In genomic region chr16:56632160-56632847, GRCh38 we compare ENCODE assay signal across 1 cellular context.
TF ChIP-seq lines count a peak whose summit lies in the region.

TSS of gene MT1M (plus strand) at chr16:56632659. CDS start at chr16:56632732, 73 bp downstream.

TF ChIP-seq in HepG2, 621 proteins besides CTCF, POLR2A, EP300 and RAD21 (continued from another document and continues in another):
- TF ChIP-seq, protein P1, sequence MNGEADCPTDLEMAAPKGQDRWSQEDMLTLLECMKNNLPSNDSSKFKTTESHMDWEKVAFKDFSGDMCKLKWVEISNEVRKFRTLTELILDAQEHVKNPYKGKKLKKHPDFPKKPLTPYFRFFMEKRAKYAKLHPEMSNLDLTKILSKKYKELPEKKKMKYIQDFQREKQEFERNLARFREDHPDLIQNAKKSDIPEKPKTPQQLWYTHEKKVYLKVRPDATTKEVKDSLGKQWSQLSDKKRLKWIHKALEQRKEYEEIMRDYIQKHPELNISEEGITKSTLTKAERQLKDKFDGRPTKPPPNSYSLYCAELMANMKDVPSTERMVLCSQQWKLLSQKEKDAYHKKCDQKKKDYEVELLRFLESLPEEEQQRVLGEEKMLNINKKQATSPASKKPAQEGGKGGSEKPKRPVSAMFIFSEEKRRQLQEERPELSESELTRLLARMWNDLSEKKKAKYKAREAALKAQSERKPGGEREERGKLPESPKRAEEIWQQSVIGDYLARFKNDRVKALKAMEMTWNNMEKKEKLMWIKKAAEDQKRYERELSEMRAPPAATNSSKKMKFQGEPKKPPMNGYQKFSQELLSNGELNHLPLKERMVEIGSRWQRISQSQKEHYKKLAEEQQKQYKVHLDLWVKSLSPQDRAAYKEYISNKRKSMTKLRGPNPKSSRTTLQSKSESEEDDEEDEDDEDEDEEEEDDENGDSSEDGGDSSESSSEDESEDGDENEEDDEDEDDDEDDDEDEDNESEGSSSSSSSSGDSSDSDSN (CRISPR knock-in tag; IDR thresholded peaks at IDR 0.05) = peak; percentile 24; the same call in 1 of the 2 replicates
- TF ChIP-seq, protein P2, sequence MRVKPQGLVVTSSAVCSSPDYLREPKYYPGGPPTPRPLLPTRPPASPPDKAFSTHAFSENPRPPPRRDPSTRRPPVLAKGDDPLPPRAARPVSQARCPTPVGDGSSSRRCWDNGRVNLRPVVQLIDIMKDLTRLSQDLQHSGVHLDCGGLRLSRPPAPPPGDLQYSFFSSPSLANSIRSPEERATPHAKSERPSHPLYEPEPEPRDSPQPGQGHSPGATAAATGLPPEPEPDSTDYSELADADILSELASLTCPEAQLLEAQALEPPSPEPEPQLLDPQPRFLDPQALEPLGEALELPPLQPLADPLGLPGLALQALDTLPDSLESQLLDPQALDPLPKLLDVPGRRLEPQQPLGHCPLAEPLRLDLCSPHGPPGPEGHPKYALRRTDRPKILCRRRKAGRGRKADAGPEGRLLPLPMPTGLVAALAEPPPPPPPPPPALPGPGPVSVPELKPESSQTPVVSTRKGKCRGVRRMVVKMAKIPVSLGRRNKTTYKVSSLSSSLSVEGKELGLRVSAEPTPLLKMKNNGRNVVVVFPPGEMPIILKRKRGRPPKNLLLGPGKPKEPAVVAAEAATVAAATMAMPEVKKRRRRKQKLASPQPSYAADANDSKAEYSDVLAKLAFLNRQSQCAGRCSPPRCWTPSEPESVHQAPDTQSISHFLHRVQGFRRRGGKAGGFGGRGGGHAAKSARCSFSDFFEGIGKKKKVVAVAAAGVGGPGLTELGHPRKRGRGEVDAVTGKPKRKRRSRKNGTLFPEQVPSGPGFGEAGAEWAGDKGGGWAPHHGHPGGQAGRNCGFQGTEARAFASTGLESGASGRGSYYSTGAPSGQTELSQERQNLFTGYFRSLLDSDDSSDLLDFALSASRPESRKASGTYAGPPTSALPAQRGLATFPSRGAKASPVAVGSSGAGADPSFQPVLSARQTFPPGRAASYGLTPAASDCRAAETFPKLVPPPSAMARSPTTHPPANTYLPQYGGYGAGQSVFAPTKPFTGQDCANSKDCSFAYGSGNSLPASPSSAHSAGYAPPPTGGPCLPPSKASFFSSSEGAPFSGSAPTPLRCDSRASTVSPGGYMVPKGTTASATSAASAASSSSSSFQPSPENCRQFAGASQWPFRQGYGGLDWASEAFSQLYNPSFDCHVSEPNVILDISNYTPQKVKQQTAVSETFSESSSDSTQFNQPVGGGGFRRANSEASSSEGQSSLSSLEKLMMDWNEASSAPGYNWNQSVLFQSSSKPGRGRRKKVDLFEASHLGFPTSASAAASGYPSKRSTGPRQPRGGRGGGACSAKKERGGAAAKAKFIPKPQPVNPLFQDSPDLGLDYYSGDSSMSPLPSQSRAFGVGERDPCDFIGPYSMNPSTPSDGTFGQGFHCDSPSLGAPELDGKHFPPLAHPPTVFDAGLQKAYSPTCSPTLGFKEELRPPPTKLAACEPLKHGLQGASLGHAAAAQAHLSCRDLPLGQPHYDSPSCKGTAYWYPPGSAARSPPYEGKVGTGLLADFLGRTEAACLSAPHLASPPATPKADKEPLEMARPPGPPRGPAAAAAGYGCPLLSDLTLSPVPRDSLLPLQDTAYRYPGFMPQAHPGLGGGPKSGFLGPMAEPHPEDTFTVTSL (CRISPR knock-in tag; IDR thresholded peaks at IDR 0.05; ENCODE audit: borderline replicate concordance) = no peak
- TF ChIP-seq ZNF549 (CRISPR knock-in tag; IDR thresholded peaks at IDR 0.05) (no peak), MEIS2 (CRISPR knock-in tag; IDR thresholded peaks at IDR 0.05) (0 out of 2 replicates have a peak, but pooled peaks have one; percentile 3), MLLT10 (CRISPR knock-in tag; IDR thresholded peaks at IDR 0.05) (no peak), ZFX (CRISPR knock-in tag; IDR thresholded peaks at IDR 0.05; ENCODE audit: low read depth) (peak; percentile 40; the same call in 1 of the 2 replicates), ZBTB38 (CRISPR knock-in tag; IDR thresholded peaks at IDR 0.05) (peak; percentile 55; the same call in 1 of the 2 replicates), MATR3 (CRISPR knock-in tag; IDR thresholded peaks at IDR 0.05) (no peak), SIX1 (CRISPR knock-in tag; IDR thresholded peaks at IDR 0.05; ENCODE audit: borderline replicate concordance) (no peak), MIER2 (CRISPR knock-in tag; IDR thresholded peaks at IDR 0.05) (no peak), ZNF737 (CRISPR knock-in tag; IDR thresholded peaks at IDR 0.05; ENCODE audit: borderline replicate concordance) (no peak), ZNF768 (CRISPR knock-in tag; IDR thresholded peaks at IDR 0.05) (0 out of 2 replicates have a peak, but pooled peaks have one; percentile 66), CHCHD3 (CRISPR knock-in tag; IDR thresholded peaks at IDR 0.05) (no peak), KMT2A (CRISPR knock-in tag; IDR thresholded peaks at IDR 0.05) (0 out of 2 replicates have a peak, but pooled peaks have one; percentile 41), ZNF563 (CRISPR knock-in tag; IDR thresholded peaks at IDR 0.05) (peak; percentile 46; the same call in 1 of the 2 replicates), ZNF33B (CRISPR knock-in tag; IDR thresholded peaks at IDR 0.05) (no peak), ZNF430 (CRISPR knock-in tag; IDR thresholded peaks at IDR 0.05) (no peak), RBM39 (IDR thresholded peaks at IDR 0.05; ENCODE audit: low read depth, low read length, poor library complexity, severe bottlenecking) (no peak), ZNF614 (CRISPR knock-in tag; IDR thresholded peaks at IDR 0.05; ENCODE audit: borderline replicate concordance) (no peak; the same call in 1 of the 2 replicates), TCF7 (IDR thresholded peaks at IDR 0.05; ENCODE audit: low read depth) (no peak), ZMYM4 (CRISPR knock-in tag; IDR thresholded peaks at IDR 0.05) (no peak), ZFP91 (CRISPR knock-in tag; IDR thresholded peaks at IDR 0.05; ENCODE audit: borderline replicate concordance) (no peak; the same call in 1 of the 2 replicates), ZNF331 (CRISPR knock-in tag; IDR thresholded peaks at IDR 0.05) (no peak), SPEN (CRISPR knock-in tag; IDR thresholded peaks at IDR 0.05; ENCODE audit: low read depth) (0 out of 2 replicates have a peak, but pooled peaks have one; percentile 26), ZNF292 (CRISPR knock-in tag; IDR thresholded peaks at IDR 0.05; ENCODE audit: borderline replicate concordance, low read depth) (0 out of 2 replicates have a peak, but pooled peaks have one; percentile 27), RCOR2 (CRISPR knock-in tag; IDR thresholded peaks at IDR 0.05) (no peak), MTF1 (CRISPR knock-in tag; IDR thresholded peaks at IDR 0.05) (peak; percentile 76; the same call in 1 of the 2 replicates), MIXL1 (CRISPR knock-in tag; IDR thresholded peaks at IDR 0.05) (no peak), ZNF720 (CRISPR knock-in tag; IDR thresholded peaks at IDR 0.05) (no peak), PBX2 (CRISPR knock-in tag; IDR thresholded peaks at IDR 0.05) (no peak), GLMP (CRISPR knock-in tag; IDR thresholded peaks at IDR 0.05; ENCODE audit: borderline replicate concordance) (no peak), ZNF83 (CRISPR knock-in tag; IDR thresholded peaks at IDR 0.05; ENCODE audit: borderline replicate concordance) (no peak), ERF (CRISPR knock-in tag; IDR thresholded peaks at IDR 0.05) (peak; percentile 30; the same call in 1 of the 2 replicates), BRCA1 (CRISPR knock-in tag; IDR thresholded peaks at IDR 0.05) (no peak), GATAD2A (CRISPR knock-in tag; IDR thresholded peaks at IDR 0.05) (no peak), RNF2 (conservative IDR thresholded peaks at IDR 0.05; ENCODE audit: low read depth) (no peak), EZH2 (conservative IDR thresholded peaks at IDR 0.05; ENCODE audit: low read depth, low read length) (peak; percentile 78), NR1H2 (CRISPR knock-in tag; IDR thresholded peaks at IDR 0.05; ENCODE audit: borderline replicate concordance, low read depth) (no peak)
- TF ChIP-seq, protein P3, sequence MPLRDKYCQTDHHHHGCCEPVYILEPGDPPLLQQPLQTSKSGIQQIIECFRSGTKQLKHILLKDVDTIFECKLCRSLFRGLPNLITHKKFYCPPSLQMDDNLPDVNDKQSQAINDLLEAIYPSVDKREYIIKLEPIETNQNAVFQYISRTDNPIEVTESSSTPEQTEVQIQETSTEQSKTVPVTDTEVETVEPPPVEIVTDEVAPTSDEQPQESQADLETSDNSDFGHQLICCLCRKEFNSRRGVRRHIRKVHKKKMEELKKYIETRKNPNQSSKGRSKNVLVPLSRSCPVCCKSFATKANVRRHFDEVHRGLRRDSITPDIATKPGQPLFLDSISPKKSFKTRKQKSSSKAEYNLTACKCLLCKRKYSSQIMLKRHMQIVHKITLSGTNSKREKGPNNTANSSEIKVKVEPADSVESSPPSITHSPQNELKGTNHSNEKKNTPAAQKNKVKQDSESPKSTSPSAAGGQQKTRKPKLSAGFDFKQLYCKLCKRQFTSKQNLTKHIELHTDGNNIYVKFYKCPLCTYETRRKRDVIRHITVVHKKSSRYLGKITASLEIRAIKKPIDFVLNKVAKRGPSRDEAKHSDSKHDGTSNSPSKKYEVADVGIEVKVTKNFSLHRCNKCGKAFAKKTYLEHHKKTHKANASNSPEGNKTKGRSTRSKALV (CRISPR knock-in tag; IDR thresholded peaks at IDR 0.05) = peak; percentile 78; the same call in 1 of the 2 replicates
- TF ChIP-seq, protein P4, sequence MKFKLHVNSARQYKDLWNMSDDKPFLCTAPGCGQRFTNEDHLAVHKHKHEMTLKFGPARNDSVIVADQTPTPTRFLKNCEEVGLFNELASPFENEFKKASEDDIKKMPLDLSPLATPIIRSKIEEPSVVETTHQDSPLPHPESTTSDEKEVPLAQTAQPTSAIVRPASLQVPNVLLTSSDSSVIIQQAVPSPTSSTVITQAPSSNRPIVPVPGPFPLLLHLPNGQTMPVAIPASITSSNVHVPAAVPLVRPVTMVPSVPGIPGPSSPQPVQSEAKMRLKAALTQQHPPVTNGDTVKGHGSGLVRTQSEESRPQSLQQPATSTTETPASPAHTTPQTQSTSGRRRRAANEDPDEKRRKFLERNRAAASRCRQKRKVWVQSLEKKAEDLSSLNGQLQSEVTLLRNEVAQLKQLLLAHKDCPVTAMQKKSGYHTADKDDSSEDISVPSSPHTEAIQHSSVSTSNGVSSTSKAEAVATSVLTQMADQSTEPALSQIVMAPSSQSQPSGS (CRISPR knock-in tag; IDR thresholded peaks at IDR 0.05) = no peak
- TF ChIP-seq, protein P5, sequence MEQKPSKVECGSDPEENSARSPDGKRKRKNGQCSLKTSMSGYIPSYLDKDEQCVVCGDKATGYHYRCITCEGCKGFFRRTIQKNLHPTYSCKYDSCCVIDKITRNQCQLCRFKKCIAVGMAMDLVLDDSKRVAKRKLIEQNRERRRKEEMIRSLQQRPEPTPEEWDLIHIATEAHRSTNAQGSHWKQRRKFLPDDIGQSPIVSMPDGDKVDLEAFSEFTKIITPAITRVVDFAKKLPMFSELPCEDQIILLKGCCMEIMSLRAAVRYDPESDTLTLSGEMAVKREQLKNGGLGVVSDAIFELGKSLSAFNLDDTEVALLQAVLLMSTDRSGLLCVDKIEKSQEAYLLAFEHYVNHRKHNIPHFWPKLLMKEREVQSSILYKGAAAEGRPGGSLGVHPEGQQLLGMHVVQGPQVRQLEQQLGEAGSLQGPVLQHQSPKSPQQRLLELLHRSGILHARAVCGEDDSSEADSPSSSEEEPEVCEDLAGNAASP (CRISPR knock-in tag; IDR thresholded peaks at IDR 0.05; ENCODE audit: borderline replicate concordance) = no peak
- TF ChIP-seq, protein P6, sequence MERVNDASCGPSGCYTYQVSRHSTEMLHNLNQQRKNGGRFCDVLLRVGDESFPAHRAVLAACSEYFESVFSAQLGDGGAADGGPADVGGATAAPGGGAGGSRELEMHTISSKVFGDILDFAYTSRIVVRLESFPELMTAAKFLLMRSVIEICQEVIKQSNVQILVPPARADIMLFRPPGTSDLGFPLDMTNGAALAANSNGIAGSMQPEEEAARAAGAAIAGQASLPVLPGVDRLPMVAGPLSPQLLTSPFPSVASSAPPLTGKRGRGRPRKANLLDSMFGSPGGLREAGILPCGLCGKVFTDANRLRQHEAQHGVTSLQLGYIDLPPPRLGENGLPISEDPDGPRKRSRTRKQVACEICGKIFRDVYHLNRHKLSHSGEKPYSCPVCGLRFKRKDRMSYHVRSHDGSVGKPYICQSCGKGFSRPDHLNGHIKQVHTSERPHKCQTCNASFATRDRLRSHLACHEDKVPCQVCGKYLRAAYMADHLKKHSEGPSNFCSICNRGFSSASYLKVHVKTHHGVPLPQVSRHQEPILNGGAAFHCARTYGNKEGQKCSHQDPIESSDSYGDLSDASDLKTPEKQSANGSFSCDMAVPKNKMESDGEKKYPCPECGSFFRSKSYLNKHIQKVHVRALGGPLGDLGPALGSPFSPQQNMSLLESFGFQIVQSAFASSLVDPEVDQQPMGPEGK (CRISPR knock-in tag; IDR thresholded peaks at IDR 0.05) = peak; percentile 37; the same call in 1 of the 2 replicates
- TF ChIP-seq, protein P7, sequence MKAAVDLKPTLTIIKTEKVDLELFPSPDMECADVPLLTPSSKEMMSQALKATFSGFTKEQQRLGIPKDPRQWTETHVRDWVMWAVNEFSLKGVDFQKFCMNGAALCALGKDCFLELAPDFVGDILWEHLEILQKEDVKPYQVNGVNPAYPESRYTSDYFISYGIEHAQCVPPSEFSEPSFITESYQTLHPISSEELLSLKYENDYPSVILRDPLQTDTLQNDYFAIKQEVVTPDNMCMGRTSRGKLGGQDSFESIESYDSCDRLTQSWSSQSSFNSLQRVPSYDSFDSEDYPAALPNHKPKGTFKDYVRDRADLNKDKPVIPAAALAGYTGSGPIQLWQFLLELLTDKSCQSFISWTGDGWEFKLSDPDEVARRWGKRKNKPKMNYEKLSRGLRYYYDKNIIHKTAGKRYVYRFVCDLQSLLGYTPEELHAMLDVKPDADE (CRISPR knock-in tag; IDR thresholded peaks at IDR 0.05) = no peak
